12 cellular contexts compared by ENCODE assay signal in genomic region chr6:166235666-166236292, GRCh38.
"Had no signal": no experiment of that assay in that cellular context is flagged by ENCODE, and none has a peak within 500 bp of the region (broad histone marks: within the 10 kb centered on the region; RNA-seq: fewer than 3 reads in every experiment).

No MANE protein-coding gene starts in this region.

- H3K27me3 ChIP-seq: brain microvascular endothelial cell, pancreas, uterus had no signal

- H3K4me3 Mint-ChIP-seq: activated naive CD8-positive, alpha-beta T cell treated with anti-CD3 and anti-CD28 coated beads for 36 hours; activated T-cell treated with anti-CD3 and anti-CD28 coated beads, Interleukin-2, amount 50 U/mL, for 24 hours; T-helper 1 cell treated with Interleukin-12 subunit alpha and Interleukin-12 subunit beta and Interleukin-4 antibody, amounts not matched to agents 30 μg/mL and 1 μg/mL, for 36 hours had no signal

- H3K9me3 Mint-ChIP-seq: activated naive CD8-positive, alpha-beta T cell treated with anti-CD3 and anti-CD28 coated beads for 36 hours; activated T-cell treated with anti-CD3 and anti-CD28 coated beads, Interleukin-2, amount 50 U/mL, for 24 hours; T-helper 1 cell treated with Interleukin-12 subunit alpha and Interleukin-12 subunit beta and Interleukin-4 antibody, amounts not matched to agents 30 μg/mL and 1 μg/mL, for 36 hours had no signal

- H3K27ac Mint-ChIP-seq: activated naive CD8-positive, alpha-beta T cell treated with anti-CD3 and anti-CD28 coated beads for 36 hours; activated T-cell treated with anti-CD3 and anti-CD28 coated beads, Interleukin-2, amount 50 U/mL, for 24 hours had no signal

- H3K27ac ChIP-seq: brain microvascular endothelial cell, epithelial cell of prostate, lower lobe of right lung, pancreas, tibial artery, uterus had no signal

- H3K36me3 Mint-ChIP-seq: activated naive CD8-positive, alpha-beta T cell treated with anti-CD3 and anti-CD28 coated beads for 36 hours had no signal

- H3K36me3 ChIP-seq: brain microvascular endothelial cell, lower lobe of right lung, pancreas, tibial artery, uterus had no signal

- H3K9me3 ChIP-seq: lower lobe of right lung, pancreas, tibial artery, uterus had no signal

- H3K4me3 ChIP-seq: lower lobe of right lung, pancreas, tibial artery, uterus had no signal

- FAIRE-seq: pancreas had no signal

- H3K4me1 ChIP-seq: pancreas, tibial artery, uterus had no signal

- DNase-seq: activated CD4-positive, alpha-beta T cell treated with anti-CD3 and anti-CD28 coated beads for 4 hours; activated naive CD8-positive, alpha-beta T cell treated with anti-CD3 and anti-CD28 coated beads for 36 hours; activated T-cell treated with anti-CD3 and anti-CD28 coated beads, Interleukin-2, amount 50 U/mL, for 24 hours; brain microvascular endothelial cell; effector memory CD4-positive, alpha-beta T cell; midbrain; pancreas; tibial artery; uterus had no signal
